ENCODE assay signal across 18 cellular contexts in genomic region chr1:178150610-178151009, GRCh38. TPM values are rescaled to one million over a fixed set of nuclear protein-coding genes. Genes with fewer than 3 reads are reported as not detected.
A peak's percentile ranks its signal among the peaks of the same experiment; 100 is the strongest.
DNase-seq lines count a peak whose midpoint lies in the region; ATAC-seq and TF ChIP-seq lines count a peak whose summit lies in the region.
"Had no signal": no experiment of that assay in that cellular context is flagged by ENCODE, and none has a peak within 500 bp of the region (broad histone marks: within the 10 kb centered on the region; RNA-seq: fewer than 3 reads in every experiment).

No MANE protein-coding gene starts in this region.

- no peak overlapping the region for H3K9ac ChIP-seq in mammary epithelial cell (ENCODE audit: insufficient read depth, low read length)
- H3K9ac ChIP-seq: BLaER1 treated with 17β-estradiol and CSF1 and Interleukin-3, amounts not matched to agents 10 nM and 100 nM had no signal

- H3K79me2 ChIP-seq in mammary epithelial cell (ENCODE audit: insufficient read depth, low read length): peaks cover 96% of the 10 kb centered on the region

- H3K27me3 ChIP-seq in mammary epithelial cell (ENCODE audit: insufficient read depth, low read length): no peaks in the 10 kb centered on the region
- H3K27me3 ChIP-seq in foreskin keratinocyte: no peaks in the 10 kb centered on the region
- H3K27me3 ChIP-seq in stomach: no peaks in the 10 kb centered on the region
- H3K27me3 ChIP-seq: BLaER1 treated with 17β-estradiol and CSF1 and Interleukin-3, amounts not matched to agents 10 nM and 100 nM had no signal

- no peaks in the 10 kb centered on the region for H3K27me3 Mint-ChIP-seq in MCF 10A (ENCODE audit: insufficient read depth, unreplicated experiment)
- H3K27me3 Mint-ChIP-seq: CD4-positive, alpha-beta T cell had no signal

- no peaks in the 10 kb centered on the region for H4K20me1 ChIP-seq in mammary epithelial cell (ENCODE audit: insufficient read depth, low read length)

- no peaks in the 10 kb centered on the region for H3K36me3 Mint-ChIP-seq in MCF 10A (ENCODE audit: insufficient read depth, unreplicated experiment)

- DNase-seq in MCF 10A (ENCODE audit: unreplicated experiment) (no peak), mammary epithelial cell (no peak), astrocyte of the spinal cord (ENCODE audit: low read depth, low spot score) (peak; percentile 43), foreskin keratinocyte (no peak), pons (ENCODE audit: low spot score) (no peak), stomach (no peak)
- no peak for DNase-seq in central memory CD4-positive, alpha-beta T cell
- DNase-seq: ACHN; Calu3; CD4-positive, alpha-beta T cell; DMS79; H9 had no signal

- TF ChIP-seq EP300 in stomach (IDR thresholded peaks at IDR 0.05): no peak

- WGBS in mammary epithelial cell (ENCODE audit: low coverage, missing lambda C conversion rate): 0% methylated on average over 1 of the region's 1 CpG
- 0 to 2% (median 0%) methylated on average over 1 of the region's 1 CpG for WGBS in stomach, 5 donors

- no peak for TF ChIP-seq CTCF in MCF 10A (IDR thresholded peaks at IDR 0.05; ENCODE audit: unreplicated experiment)
- TF ChIP-seq CTCF in mammary epithelial cell (conservative IDR thresholded peaks at IDR 0.05 in 1 of 2, IDR thresholded peaks at IDR 0.05 in 1 of 2; ENCODE audit: extremely low read depth in 1 of 2, insufficient read depth in 1 of 2, low read depth in 1 of 2, low read length in 2 of 2): no peak
- TF ChIP-seq CTCF in astrocyte of the spinal cord (IDR thresholded peaks at IDR 0.05; ENCODE audit: low read depth, low read length): no peak
- no peak for TF ChIP-seq CTCF in foreskin keratinocyte (conservative IDR thresholded peaks at IDR 0.05)
- no peak for TF ChIP-seq CTCF in stomach (IDR thresholded peaks at IDR 0.05)

- H3K4me3 Mint-ChIP-seq in MCF 10A (ENCODE audit: unreplicated experiment): no peak overlapping the region
- H3K4me3 Mint-ChIP-seq: CD4-positive, alpha-beta T cell; GM23338; H9 had no signal

- H3K36me3 ChIP-seq in mammary epithelial cell (ENCODE audit: insufficient read depth, low read length): no peaks in the 10 kb centered on the region
- H3K36me3 ChIP-seq in stomach: no peaks in the 10 kb centered on the region
- H3K36me3 ChIP-seq: BLaER1 treated with 17β-estradiol and CSF1 and Interleukin-3, amounts not matched to agents 10 nM and 100 nM had no signal

- intact Hi-C loops in MCF 10A (cut with micrococcal nuclease) (no loop called here), mammary epithelial cell (cut with micrococcal nuclease) (no loop called here), stomach (cut with DNase I; ENCODE audit: low total_unique reads) (no loop called here)

- H3K9me3 ChIP-seq in mammary epithelial cell (replicated peaks; ENCODE audit: insufficient read depth, low read length): no peaks in the 10 kb centered on the region
- H3K9me3 ChIP-seq in stomach: no peaks in the 10 kb centered on the region
- H3K9me3 ChIP-seq: BLaER1 treated with 17β-estradiol and CSF1 and Interleukin-3, amounts not matched to agents 10 nM and 100 nM had no signal

- in situ Hi-C loops in mammary epithelial cell (cut with MboI; ENCODE audit: low sequenced_read_pairs in 2 of 2) (no loop called here), astrocyte of the spinal cord (cut with HindIII; ENCODE audit: low sequenced_read_pairs) (no loop called here)

- H3K27ac ChIP-seq in mammary epithelial cell (ENCODE audit: insufficient read depth, low read depth, low read length) (no peak overlapping the region), foreskin keratinocyte (peak overlapping the region; percentile 56), stomach (no peak overlapping the region)
- H3K27ac ChIP-seq: 22Rv1; BLaER1 treated with 17β-estradiol and CSF1 and Interleukin-3, amounts not matched to agents 10 nM and 100 nM; HL-60 had no signal

- H3K27ac Mint-ChIP-seq in MCF 10A (ENCODE audit: low read depth, unreplicated experiment): peak overlapping the region; percentile 42
- H3K27ac Mint-ChIP-seq: CD4-positive, alpha-beta T cell; GM23338; H9 had no signal

- H3K4me1 ChIP-seq in mammary epithelial cell (ENCODE audit: insufficient read depth, low read length) (peaks cover 17% of the 10 kb centered on the region), foreskin keratinocyte (peaks cover 31% of the 10 kb centered on the region), stomach (peaks cover 0 to 9% (median 0%) of the 10 kb centered on the region in 4 donors)
- H3K4me1 ChIP-seq: BLaER1 treated with 17β-estradiol and CSF1 and Interleukin-3, amounts not matched to agents 10 nM and 100 nM had no signal

- H3K9me3 Mint-ChIP-seq in MCF 10A (ENCODE audit: unreplicated experiment): no peaks in the 10 kb centered on the region
- H3K9me3 Mint-ChIP-seq: GM23338, H9 had no signal

- H3K4me3 ChIP-seq in mammary epithelial cell (replicated peaks in 1 of 3; ENCODE audit: insufficient read depth in 1 of 3, low read depth in 2 of 3, low read length in 3 of 3) (no peak overlapping the region), astrocyte of the spinal cord (ENCODE audit: low read depth, low read length) (no peak overlapping the region), stomach (no peak overlapping the region)
- H3K4me3 ChIP-seq: BLaER1 treated with 17β-estradiol and CSF1 and Interleukin-3, amounts not matched to agents 10 nM and 100 nM; GM23338; K562 had no signal

- ATAC-seq in foreskin keratinocyte (no peak), HG02588 (IDR thresholded peaks at IDR 0.05; ENCODE audit: unreplicated experiment) (no peak)
- ATAC-seq: GM23338, K562 had no signal

- dilution Hi-C loops in mammary epithelial cell (cut with HindIII; ENCODE audit: low sequenced_read_pairs): loop anchor here (5.0 kb wide), 1 partner anchor 72 kb away; no protein-coding TSS in a partner anchor

- BruUV-seq in MCF 10A (replicated peaks; lab: Mats Ljungman, UMichigan): no TSS peak
- BruUV-seq in mammary epithelial cell (replicated peaks; lab: Mats Ljungman, UMichigan): no TSS peak

- no peak for TF ChIP-seq POLR2A in stomach (IDR thresholded peaks at IDR 0.05)

- CTCF ChIA-PET in MCF 10A (lab: Yijun Ruan, JAX) (no interaction called here), mammary epithelial cell (lab: Charles Lee; ENCODE audit: low non-redundant PET) (no interaction called here)

- peaks cover 37% of the 10 kb centered on the region for H3K4me1 Mint-ChIP-seq in MCF 10A (ENCODE audit: insufficient read depth, unreplicated experiment)

- POLR2A ChIA-PET in MCF 10A (lab: Yijun Ruan, JAX): interaction anchor here (1.2 to 1.4 kb wide), 2 partner anchors 24 to 25 kb away, joined by 3 to 4 read pairs; no protein-coding TSS in a partner anchor

- H3K4me2 ChIP-seq in mammary epithelial cell (ENCODE audit: insufficient read depth, low read depth, low read length): no peak overlapping the region
- H3K4me2 ChIP-seq: BLaER1 treated with 17β-estradiol and CSF1 and Interleukin-3, amounts not matched to agents 10 nM and 100 nM; GM23338 had no signal

- no peak overlapping the region for H2AFZ ChIP-seq in mammary epithelial cell (ENCODE audit: low read depth, low read length)
- H2AFZ ChIP-seq: GM23338 had no signal

RNA-seq across cellular contexts. Expression of gene RASAL2, which starts 56.7 kb away (rescaled TPM):
- 56.9 and 62.4 TPM in 2 replicates for total RNA-seq in MCF 10A (2022)
- total RNA-seq in mammary epithelial cell: 10 to 100 TPM; 45.3 to 53.7 TPM
- 34.0 TPM for polyA plus RNA-seq in mammary epithelial cell
- polyA minus RNA-seq in mammary epithelial cell: 61.1 TPM
- 32.8 and 40.4 TPM in 2 replicates for total RNA-seq in foreskin keratinocyte
- polyA plus RNA-seq in foreskin keratinocyte: 4.5 and 4.9 TPM in 2 replicates
- 10 to 100 TPM in 4 of 5 donors, 1 to 10 TPM in 1; 9.9 to 47.5 (median 23.1) TPM for total RNA-seq in stomach
- polyA plus RNA-seq in stomach: 1 to 10 TPM; 1.2 to 2.9 (median 2.0) TPM
